In genomic region chr1:169680377-169681019, GRCh38 we compare ENCODE assay signal across 9 cellular contexts. TPM values are rescaled to one million over a fixed set of nuclear protein-coding genes. Genes with fewer than 3 reads are reported as not detected.
DNase-seq lines count a peak whose midpoint lies in the region; ATAC-seq lines count a peak whose summit lies in the region.
"Had no signal": no experiment of that assay in that cellular context is flagged by ENCODE, and none has a peak within 500 bp of the region (broad histone marks: within the 10 kb centered on the region; RNA-seq: fewer than 3 reads in every experiment).

No MANE protein-coding gene starts in this region.

- ATAC-seq in HG03108 (IDR thresholded peaks at IDR 0.05; ENCODE audit: unreplicated experiment) = peak; percentile 47
- ATAC-seq: lower lobe of right lung had no signal

- peaks cover 61% of the 10 kb centered on the region for H3K4me1 Mint-ChIP-seq in activated naive CD4-positive, alpha-beta T cell treated with anti-CD3 and anti-CD28 coated beads for 36 hours (ENCODE audit: low read depth)

- no peaks in the 10 kb centered on the region for H3K9me3 Mint-ChIP-seq in activated naive CD4-positive, alpha-beta T cell treated with anti-CD3 and anti-CD28 coated beads for 36 hours

- intact Hi-C loops in activated naive CD4-positive, alpha-beta T cell treated with anti-CD3 and anti-CD28 coated beads for 36 hours (cut with micrococcal nuclease) = loop anchor here (1.0 kb wide), 4 partner anchors 9 to 33 kb away; partner anchors contain the start of gene SELL

- peak overlapping the region; percentile 90 for H3K27ac Mint-ChIP-seq in activated naive CD4-positive, alpha-beta T cell treated with anti-CD3 and anti-CD28 coated beads for 36 hours

- H3K36me3 Mint-ChIP-seq in activated naive CD4-positive, alpha-beta T cell treated with anti-CD3 and anti-CD28 coated beads for 36 hours (ENCODE audit: low read depth) = no peaks in the 10 kb centered on the region

- CTCF ChIA-PET in activated naive CD4-positive, alpha-beta T cell treated with anti-CD3 and anti-CD28 coated beads for 36 hours (lab: Charles Lee) = interaction anchor here (0.7 to 11.1 kb wide), 12 partner anchors 9 to 96 kb away, joined by 3 to 94 read pairs (median 4); no protein-coding TSS in a partner anchor

- no peaks in the 10 kb centered on the region for H3K27me3 Mint-ChIP-seq in activated naive CD4-positive, alpha-beta T cell treated with anti-CD3 and anti-CD28 coated beads for 36 hours (ENCODE audit: low read depth)

- peak; percentile 23 to 63 for DNase-seq in stimulated activated CD8-positive, alpha-beta memory T cell treated with anti-CD3 and anti-CD28 coated beads, Interleukin-15, amount 100 ng/mL, for 4 hours (ENCODE audit: low read depth in 2 of 2)
- DNase-seq in stimulated activated CD8-positive, alpha-beta memory T cell treated with anti-CD3 and anti-CD28 coated beads, Interleukin-4, amount 100 ng/mL, for 48 hours = no peak
- peak; percentile 83 for DNase-seq in activated naive CD4-positive, alpha-beta T cell treated with anti-CD3 and anti-CD28 coated beads for 36 hours
- DNase-seq in nucleus accumbens (lab: John Stamatoyannopoulos, UW) (no peak), H4 (ENCODE audit: low spot score) (no peak), iPS-NIHi7 (ENCODE audit: extremely low spot score) (no peak), iPS-NIHi11 (ENCODE audit: low spot score) (no peak)
- DNase-seq: lower lobe of right lung had no signal

- H3K4me3 Mint-ChIP-seq in activated naive CD4-positive, alpha-beta T cell treated with anti-CD3 and anti-CD28 coated beads for 36 hours = peak overlapping the region; percentile 53

RNA-seq across cellular contexts. Expression of gene SELL, which starts 30.9 kb away (rescaled TPM):
- 100 to 1,000 TPM; 362 to 365 TPM for total RNA-seq in activated naive CD4-positive, alpha-beta T cell treated with anti-CD3 and anti-CD28 coated beads for 36 hours
- total RNA-seq in H4 (2014; rRNA removed; shearing (Covaris generic)) = 5.0 and 5.1 TPM in 2 replicates

RNA-seq across cellular contexts. Expression of gene SELP, which starts 50.6 kb away (rescaled TPM):
- 1 to 10 TPM; 2.4 to 2.6 TPM for total RNA-seq in activated naive CD4-positive, alpha-beta T cell treated with anti-CD3 and anti-CD28 coated beads for 36 hours
- total RNA-seq in H4 (2014; rRNA removed; shearing (Covaris generic)) = 0.37 and 1.7 TPM in 2 replicates

RNA-seq across cellular contexts. Expression of gene SELE, which starts 53.4 kb away (rescaled TPM):
- not detected for total RNA-seq in activated naive CD4-positive, alpha-beta T cell treated with anti-CD3 and anti-CD28 coated beads for 36 hours
- not detected in 2 replicates for total RNA-seq in H4 (2014; rRNA removed; shearing (Covaris generic))

Comparison
In these comparisons a context has a peak if more than half of its experiments do, and no peak if none do; other contexts are left out.
1. DNase-seq: peak in stimulated activated CD8-positive, alpha-beta memory T cell treated with anti-CD3 and anti-CD28 coated beads, Interleukin-15, amount 100 ng/mL, for 4 hours (2 of 2) and activated naive CD4-positive, alpha-beta T cell treated with anti-CD3 and anti-CD28 coated beads for 36 hours (single experiment); none in stimulated activated CD8-positive, alpha-beta memory T cell treated with anti-CD3 and anti-CD28 coated beads, Interleukin-4, amount 100 ng/mL, for 48 hours (single experiment), nucleus accumbens (0 of 56), H4 (single experiment), iPS-NIHi7 (single experiment) and iPS-NIHi11 (single experiment).
2. RNA of gene SELL, which starts 30.9 kb away (total RNA-seq): 362 to 365 TPM in activated naive CD4-positive, alpha-beta T cell treated with anti-CD3 and anti-CD28 coated beads for 36 hours; 5.0 to 5.1 TPM in H4; every median in the first group is over 10 times any median in the second.